8 cellular contexts compared by ENCODE assay signal in genomic region chr3:123449092-123449985, GRCh38. TPM values are rescaled to one million over a fixed set of nuclear protein-coding genes. Genes with fewer than 3 reads are reported as not detected.
DNase-seq lines count a peak whose midpoint lies in the region; ATAC-seq and TF ChIP-seq lines count a peak whose summit lies in the region.

No MANE protein-coding gene starts in this region.

- peaks cover 10% of the 10 kb centered on the region for H3K4me1 Mint-ChIP-seq in stimulated activated naive CD8-positive, alpha-beta T cell treated with anti-CD3 and anti-CD28 coated beads, Interleukin-15, amount 100 ng/mL, for 72 hours

- DNase-seq in Caki2 (ENCODE audit: low read depth) (peak; percentile 23), choroid plexus epithelial cell (ENCODE audit: low read depth) (peak; percentile 18), DMS153 (lab: John Stamatoyannopoulos, UW) (no peak)
- no peak for DNase-seq in stimulated activated naive CD8-positive, alpha-beta T cell treated with anti-CD3 and anti-CD28 coated beads, Interleukin-15, amount 100 ng/mL, for 72 hours

- H3K27me3 ChIP-seq in HUES64 (ENCODE audit: insufficient read depth, low read length), result peaks cover 61% of the 10 kb centered on the region
- peaks cover 0 to 2% (median under 1%) of the 10 kb centered on the region in 4 donors for H3K27me3 ChIP-seq in liver (ENCODE audit: control insufficient read depth in 4 of 4, insufficient read depth in 4 of 4, low read length in 3 of 4)

- in situ Hi-C loops in Caki2 (cut with HindIII; ENCODE audit: low pct_unique_long_range_greater_than_20kb, low sequenced_read_pairs), result no loop called here

- H3K9me3 Mint-ChIP-seq in stimulated activated naive CD8-positive, alpha-beta T cell treated with anti-CD3 and anti-CD28 coated beads, Interleukin-15, amount 100 ng/mL, for 72 hours, result no peaks in the 10 kb centered on the region

- 0 out of 2 replicates have a peak overlapping the region, but pooled peaks have one; percentile 55 for H3K9ac ChIP-seq in HUES64 (ENCODE audit: low read depth, low read length)
- no peak overlapping the region for H3K9ac ChIP-seq in liver (ENCODE audit: low read depth in 1 of 2, low read length in 2 of 2)

- TF ChIP-seq RAD21 in liver (IDR thresholded peaks at IDR 0.05), result no peak

- H3K4me3 ChIP-seq in HUES64 (ENCODE audit: low read length) (peak overlapping the region; percentile 69), choroid plexus epithelial cell (ENCODE audit: low read depth, low read length) (peak overlapping the region; percentile 51), liver (ENCODE audit: low read depth in 1 of 3, low read length in 3 of 3) (peak overlapping the region in 2 of 3 donors; percentile 45 to 63)

- TF ChIP-seq CTCF in choroid plexus epithelial cell (conservative IDR thresholded peaks at IDR 0.05; ENCODE audit: low read depth, low read length), result no peak
- TF ChIP-seq CTCF in liver (IDR thresholded peaks at IDR 0.05; ENCODE audit: low read depth, low read length, missing input control), result no peak

- peak overlapping the region; percentile 50 to 62 for H3K4me3 Mint-ChIP-seq in stimulated activated naive CD8-positive, alpha-beta T cell treated with anti-CD3 and anti-CD28 coated beads, Interleukin-15, amount 100 ng/mL, for 72 hours

- no peak overlapping the region for H3K27ac Mint-ChIP-seq in stimulated activated naive CD8-positive, alpha-beta T cell treated with anti-CD3 and anti-CD28 coated beads, Interleukin-15, amount 100 ng/mL, for 72 hours

- no peaks in the 10 kb centered on the region for H3K36me3 ChIP-seq in HUES64 (ENCODE audit: insufficient read depth, low read length)
- no peaks in the 10 kb centered on the region for H3K36me3 ChIP-seq in liver (ENCODE audit: control insufficient read depth in 4 of 4, insufficient read depth in 3 of 4, low read depth in 1 of 4, low read length in 3 of 4)

- ATAC-seq in stimulated activated naive CD8-positive, alpha-beta T cell treated with anti-CD3 and anti-CD28 coated beads, Interleukin-15, amount 100 ng/mL, for 72 hours, result peak; percentile 29
- ATAC-seq in GM21717 (IDR thresholded peaks at IDR 0.05; ENCODE audit: unreplicated experiment) (no peak), GM21367 (IDR thresholded peaks at IDR 0.05; ENCODE audit: unreplicated experiment) (no peak)

- no peaks in the 10 kb centered on the region for H3K9me3 ChIP-seq in HUES64 (ENCODE audit: insufficient read depth, low read depth, low read length)
- H3K9me3 ChIP-seq in liver (ENCODE audit: control insufficient read depth in 4 of 4, low read length in 3 of 4), result no peaks in the 10 kb centered on the region

- peaks cover 64% of the 10 kb centered on the region for H3K27me3 Mint-ChIP-seq in stimulated activated naive CD8-positive, alpha-beta T cell treated with anti-CD3 and anti-CD28 coated beads, Interleukin-15, amount 100 ng/mL, for 72 hours

- no peaks in the 10 kb centered on the region; the same call in 1 of the 2 replicates for H3K4me1 ChIP-seq in HUES64 (ENCODE audit: insufficient read depth, low read length)
- peaks cover 4 to 19% (median 5%) of the 10 kb centered on the region in 4 donors for H3K4me1 ChIP-seq in liver (ENCODE audit: control insufficient read depth in 4 of 4, insufficient read depth in 4 of 4, low read length in 3 of 4)

- WGBS in HUES64, result under 1% methylated on average over 114 of the region's 114 CpGs
- 2% methylated on average over 114 of the region's 114 CpGs for WGBS in liver

- H3K27ac ChIP-seq in HUES64 (ENCODE audit: low read depth, low read length) (no peak overlapping the region), liver (ENCODE audit: low read depth in 1 of 2, low read length in 2 of 2) (peak overlapping the region; percentile 14 to 45)

TF ChIP-seq in liver, 16 proteins besides CTCF, POLR2A, EP300 and RAD21:
- TF ChIP-seq FOXA2 (IDR thresholded peaks at IDR 0.05) (no peak), YY1 (IDR thresholded peaks at IDR 0.05) (no peak), ZBTB33 (IDR thresholded peaks at IDR 0.05) (no peak), NR2F2 (IDR thresholded peaks at IDR 0.05) (no peak), REST (IDR thresholded peaks at IDR 0.05) (no peak), FOXA1 (IDR thresholded peaks at IDR 0.05) (no peak), JUND (IDR thresholded peaks at IDR 0.05) (no peak), SP1 (IDR thresholded peaks at IDR 0.05) (no peak)

RNA-seq across cellular contexts. Expression of gene ADCY5, which starts 0.4 kb away (rescaled TPM):
- total RNA-seq in Caki2 (2014; rRNA removed; shearing (Covaris generic); ENCODE audit: low replicate concordance), result 0.23 and 5.9 TPM in 2 replicates
- polyA plus RNA-seq in HUES64 (2013, experiment 1 of 2), result 3.7 TPM
- 5.0 TPM for polyA plus RNA-seq in HUES64 (2013, experiment 2 of 2)
- total RNA-seq in liver, result 1 to 10 TPM; 3.1 to 6.6 TPM
- 1 to 10 TPM in 1 of 2 donors, under 1 TPM in 1; 0.74 to 2.7 TPM for polyA plus RNA-seq in liver

Comparison
In these comparisons a context has a peak if more than half of its experiments do, and no peak if none do; other contexts are left out.
1. DNase-seq: peak in Caki2 (single experiment) and choroid plexus epithelial cell (single experiment); none in stimulated activated naive CD8-positive, alpha-beta T cell treated with anti-CD3 and anti-CD28 coated beads, Interleukin-15, amount 100 ng/mL, for 72 hours (0 of 2) and DMS153 (single experiment).
2. Peak in every context shown above with its lines, with median percentiles within 50 percentile points of each other: H3K4me3 ChIP-seq.